Comparison of ENCODE assay signal across 1 cellular context in genomic region chr1:11893907-11894251, GRCh38.
TF ChIP-seq lines count a peak whose summit lies in the region.

No MANE protein-coding gene starts in this region.

TF ChIP-seq in HCT116, 20 proteins besides CTCF, POLR2A, EP300 and RAD21 (continued from another document):
- no peak for TF ChIP-seq CEBPB (IDR thresholded peaks at IDR 0.05; ENCODE audit: low read depth)
